Comparison of ENCODE assay signal across 30 cellular contexts in the genomic region with DNA sequence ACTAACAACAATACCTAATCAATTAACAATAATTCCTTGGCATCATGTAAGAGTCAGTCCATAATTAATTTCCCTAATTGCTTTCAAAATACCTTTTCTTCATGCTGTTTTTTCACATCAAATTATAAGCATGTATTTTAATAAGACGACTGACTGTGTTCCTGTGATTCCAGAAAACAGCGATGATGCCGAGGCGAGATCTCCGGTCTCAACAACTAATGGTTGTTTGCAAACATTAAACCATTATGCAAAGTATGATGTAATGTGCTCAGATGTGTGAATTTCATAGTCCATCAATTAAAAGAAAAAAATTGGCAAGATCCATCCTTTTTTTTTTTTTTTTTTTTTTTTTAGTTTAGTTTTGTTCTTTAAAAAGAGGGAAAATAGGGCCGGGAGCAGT.
"Had no signal": no experiment of that assay in that cellular context is flagged by ENCODE, and none has a peak within 500 bp of the region (broad histone marks: within the 10 kb centered on the region; RNA-seq: fewer than 3 reads in every experiment).

No MANE protein-coding gene starts in this region.

- H3K36me3 ChIP-seq: left lung, lower lobe of right lung, neural progenitor cell, neutrophil, ovary, stomach, suprapubic skin, thoracic aorta, tibial artery, upper lobe of right lung had no signal

- H3K4me1 ChIP-seq: neural progenitor cell, stomach, suprapubic skin, tibial artery, upper lobe of right lung had no signal

- H3K27me3 Mint-ChIP-seq: progenitor cell of endocrine pancreas had no signal

- H3K36me3 Mint-ChIP-seq: natural killer cell; neural progenitor cell; stimulated activated naive B cell treated with anti-CD40 and anti-IgM and Interleukin-4, amounts not matched to agents 10 μg/mL and 1 μg/mL and 100 μg/mL, for 72 hours had no signal

- H3K4me3 Mint-ChIP-seq: naive B cell; natural killer cell; nephron progenitor cell; neural progenitor cell; stimulated activated naive B cell treated with anti-CD40 and anti-IgM and Interleukin-4, amounts not matched to agents 10 μg/mL and 1 μg/mL and 100 μg/mL, for 72 hours had no signal

- ATAC-seq: left colon; left lung; lower lobe of right lung; natural killer cell; right cardiac atrium; sciatic nerve; stimulated activated naive B cell treated with anti-CD40 and anti-IgM and Interleukin-4, amounts not matched to agents 10 μg/mL and 1 μg/mL and 100 μg/mL, for 72 hours; stimulated activated naive CD8-positive, alpha-beta T cell treated with anti-CD3 and anti-CD28 coated beads, Interleukin-15, Interleukin-2, amounts not matched to agents 100 U/mL and 50 U/mL, for 24 hours; upper lobe of right lung had no signal

- H3K9me3 ChIP-seq: left lung, lower lobe of right lung, neutrophil, ovary, stomach, suprapubic skin, thoracic aorta, tibial artery, upper lobe of right lung had no signal

- H3K27ac ChIP-seq: left lung, lower lobe of right lung, neural progenitor cell, neutrophil, ovary, skin epidermis, stomach, suprapubic skin, thoracic aorta, tibial artery, upper lobe of right lung had no signal

- H3K4me3 ChIP-seq: left lung, lower lobe of right lung, neural progenitor cell, ovary, skin epidermis, stomach, suprapubic skin, thoracic aorta, tibial artery, upper lobe of right lung had no signal

- H3K9me3 Mint-ChIP-seq: naive B cell, natural killer cell, nephron progenitor cell, neural progenitor cell had no signal

- H3K4me1 Mint-ChIP-seq: nephron progenitor cell had no signal

- DNase-seq: kidney glomerular epithelial cell; left colon; left lung; lower lobe of right lung; mammary epithelial cell; mesenchymal stem cell; naive B cell; natural killer cell; nephron progenitor cell; occipital lobe; ovary; retina; right cardiac atrium; stimulated activated CD4-positive, alpha-beta T cell treated with anti-CD3 and anti-CD28 coated beads, Interleukin-12 subunit alpha, Interleukin-12 subunit beta, amount 100 ng/mL, for 4 hours; stimulated activated CD4-positive, alpha-beta T cell treated with anti-CD3 and anti-CD28 coated beads, Interleukin-15, amount 100 ng/mL, for 24 hours; stimulated activated CD4-positive, alpha-beta T cell treated with anti-CD3 and anti-CD28 coated beads, Interleukin-2, amount 100 ng/mL, for 24 hours; stimulated activated CD4-positive, alpha-beta T cell treated with anti-CD3 and anti-CD28 coated beads, Interleukin-4, amount 100 ng/mL, for 1 hour; stimulated activated naive B cell treated with anti-CD40 and anti-IgM and Interleukin-4, amounts not matched to agents 10 μg/mL and 1 μg/mL and 100 μg/mL, for 72 hours; stimulated activated naive CD8-positive, alpha-beta T cell treated with anti-CD3 and anti-CD28 coated beads, Interleukin-15, Interleukin-2, amounts not matched to agents 100 U/mL and 50 U/mL, for 24 hours; stomach; tibial artery; trophoblast cell; upper lobe of right lung had no signal

- H3K27ac Mint-ChIP-seq: naive B cell; natural killer cell; nephron progenitor cell; neural progenitor cell; progenitor cell of endocrine pancreas; stimulated activated naive B cell treated with anti-CD40 and anti-IgM and Interleukin-4, amounts not matched to agents 10 μg/mL and 1 μg/mL and 100 μg/mL, for 72 hours had no signal

- H3K27me3 ChIP-seq: left lung, neural progenitor cell, neutrophil, ovary, stomach, suprapubic skin, tibial artery, upper lobe of right lung had no signal
